1 cellular context compared by ENCODE assay signal in genomic region chr2:70242552-70242951, GRCh38.
TF ChIP-seq lines count a peak whose summit lies in the region.

No MANE protein-coding gene starts in this region.

TF ChIP-seq in GM23338, 12 proteins besides CTCF, POLR2A, EP300 and RAD21 (continued from another document):
- TF ChIP-seq, protein P1, sequence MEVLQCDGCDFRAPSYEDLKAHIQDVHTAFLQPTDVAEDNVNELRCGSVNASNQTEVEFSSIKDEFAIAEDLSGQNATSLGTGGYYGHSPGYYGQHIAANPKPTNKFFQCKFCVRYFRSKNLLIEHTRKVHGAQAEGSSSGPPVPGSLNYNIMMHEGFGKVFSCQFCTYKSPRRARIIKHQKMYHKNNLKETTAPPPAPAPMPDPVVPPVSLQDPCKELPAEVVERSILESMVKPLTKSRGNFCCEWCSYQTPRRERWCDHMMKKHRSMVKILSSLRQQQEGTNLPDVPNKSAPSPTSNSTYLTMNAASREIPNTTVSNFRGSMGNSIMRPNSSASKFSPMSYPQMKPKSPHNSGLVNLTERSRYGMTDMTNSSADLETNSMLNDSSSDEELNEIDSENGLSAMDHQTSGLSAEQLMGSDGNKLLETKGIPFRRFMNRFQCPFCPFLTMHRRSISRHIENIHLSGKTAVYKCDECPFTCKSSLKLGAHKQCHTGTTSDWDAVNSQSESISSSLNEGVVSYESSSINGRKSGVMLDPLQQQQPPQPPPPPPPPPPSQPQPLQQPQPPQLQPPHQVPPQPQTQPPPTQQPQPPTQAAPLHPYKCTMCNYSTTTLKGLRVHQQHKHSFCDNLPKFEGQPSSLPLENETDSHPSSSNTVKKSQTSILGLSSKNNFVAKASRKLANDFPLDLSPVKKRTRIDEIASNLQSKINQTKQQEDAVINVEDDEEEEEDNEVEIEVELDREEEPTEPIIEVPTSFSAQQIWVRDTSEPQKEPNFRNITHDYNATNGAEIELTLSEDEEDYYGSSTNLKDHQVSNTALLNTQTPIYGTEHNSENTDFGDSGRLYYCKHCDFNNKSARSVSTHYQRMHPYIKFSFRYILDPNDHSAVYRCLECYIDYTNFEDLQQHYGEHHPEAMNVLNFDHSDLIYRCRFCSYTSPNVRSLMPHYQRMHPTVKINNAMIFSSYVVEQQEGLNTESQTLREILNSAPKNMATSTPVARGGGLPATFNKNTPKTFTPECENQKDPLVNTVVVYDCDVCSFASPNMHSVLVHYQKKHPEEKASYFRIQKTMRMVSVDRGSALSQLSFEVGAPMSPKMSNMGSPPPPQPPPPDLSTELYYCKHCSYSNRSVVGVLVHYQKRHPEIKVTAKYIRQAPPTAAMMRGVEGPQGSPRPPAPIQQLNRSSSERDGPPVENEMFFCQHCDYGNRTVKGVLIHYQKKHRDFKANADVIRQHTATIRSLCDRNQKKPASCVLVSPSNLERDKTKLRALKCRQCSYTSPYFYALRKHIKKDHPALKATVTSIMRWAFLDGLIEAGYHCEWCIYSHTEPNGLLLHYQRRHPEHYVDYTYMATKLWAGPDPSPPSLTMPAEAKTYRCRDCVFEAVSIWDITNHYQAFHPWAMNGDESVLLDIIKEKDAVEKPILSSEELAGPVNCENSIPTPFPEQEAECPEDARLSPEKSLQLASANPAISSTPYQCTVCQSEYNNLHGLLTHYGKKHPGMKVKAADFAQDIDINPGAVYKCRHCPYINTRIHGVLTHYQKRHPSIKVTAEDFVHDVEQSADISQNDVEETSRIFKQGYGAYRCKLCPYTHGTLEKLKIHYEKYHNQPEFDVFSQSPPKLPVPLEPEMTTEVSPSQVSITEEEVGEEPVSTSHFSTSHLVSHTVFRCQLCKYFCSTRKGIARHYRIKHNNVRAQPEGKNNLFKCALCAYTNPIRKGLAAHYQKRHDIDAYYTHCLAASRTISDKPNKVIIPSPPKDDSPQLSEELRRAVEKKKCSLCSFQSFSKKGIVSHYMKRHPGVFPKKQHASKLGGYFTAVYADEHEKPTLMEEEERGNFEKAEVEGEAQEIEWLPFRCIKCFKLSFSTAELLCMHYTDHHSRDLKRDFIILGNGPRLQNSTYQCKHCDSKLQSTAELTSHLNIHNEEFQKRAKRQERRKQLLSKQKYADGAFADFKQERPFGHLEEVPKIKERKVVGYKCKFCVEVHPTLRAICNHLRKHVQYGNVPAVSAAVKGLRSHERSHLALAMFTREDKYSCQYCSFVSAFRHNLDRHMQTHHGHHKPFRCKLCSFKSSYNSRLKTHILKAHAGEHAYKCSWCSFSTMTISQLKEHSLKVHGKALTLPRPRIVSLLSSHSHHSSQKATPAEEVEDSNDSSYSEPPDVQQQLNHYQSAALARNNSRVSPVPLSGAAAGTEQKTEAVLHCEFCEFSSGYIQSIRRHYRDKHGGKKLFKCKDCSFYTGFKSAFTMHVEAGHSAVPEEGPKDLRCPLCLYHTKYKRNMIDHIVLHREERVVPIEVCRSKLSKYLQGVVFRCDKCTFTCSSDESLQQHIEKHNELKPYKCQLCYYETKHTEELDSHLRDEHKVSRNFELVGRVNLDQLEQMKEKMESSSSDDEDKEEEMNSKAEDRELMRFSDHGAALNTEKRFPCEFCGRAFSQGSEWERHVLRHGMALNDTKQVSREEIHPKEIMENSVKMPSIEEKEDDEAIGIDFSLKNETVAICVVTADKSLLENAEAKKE (CRISPR knock-in tag; IDR thresholded peaks at IDR 0.05) = no peak
- TF ChIP-seq NANOG (IDR thresholded peaks at IDR 0.05; ENCODE audit: borderline replicate concordance) = no peak
- no peak for TF ChIP-seq JUNB (IDR thresholded peaks at IDR 0.05; ENCODE audit: unreplicated experiment)
- no peak for TF ChIP-seq POLR2AphosphoS5 (IDR thresholded peaks at IDR 0.05; ENCODE audit: low read depth)
- TF ChIP-seq ZNF114 (CRISPR knock-in tag; IDR thresholded peaks at IDR 0.05) = no peak
